Comparison of ENCODE assay signal across 1 cellular context in the genomic region with DNA sequence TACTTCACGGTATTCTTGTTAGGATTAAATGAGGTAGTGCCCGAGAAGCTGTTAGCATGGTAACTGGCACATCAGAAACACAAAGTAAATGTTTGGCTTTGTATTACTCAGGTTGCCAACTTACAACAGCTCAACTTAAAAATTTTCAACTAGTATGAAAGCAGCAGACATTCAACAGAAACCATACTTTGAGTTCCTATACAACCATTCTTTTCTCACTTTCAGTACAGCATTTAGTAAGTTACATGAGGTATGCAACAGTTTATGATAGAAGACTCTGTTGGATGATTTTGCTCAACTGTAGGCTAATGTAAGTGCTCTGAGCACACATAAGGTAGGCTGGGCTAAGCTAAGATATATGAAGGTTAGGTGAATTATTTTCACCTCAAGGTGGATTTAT.
TF ChIP-seq lines count a peak whose summit lies in the region.

No MANE protein-coding gene starts in this region.

TF ChIP-seq in GM12878, 131 proteins besides CTCF, POLR2A, EP300 and RAD21:
- TF ChIP-seq HDAC6 (IDR thresholded peaks at IDR 0.05; ENCODE audit: unreplicated experiment) = no peak
- no peak for TF ChIP-seq HCFC1 (IDR thresholded peaks at IDR 0.05; ENCODE audit: low read length)
- no peak for TF ChIP-seq SP1 (IDR thresholded peaks at IDR 0.05; ENCODE audit: low read depth, low read length)
- TF ChIP-seq, protein P1, sequence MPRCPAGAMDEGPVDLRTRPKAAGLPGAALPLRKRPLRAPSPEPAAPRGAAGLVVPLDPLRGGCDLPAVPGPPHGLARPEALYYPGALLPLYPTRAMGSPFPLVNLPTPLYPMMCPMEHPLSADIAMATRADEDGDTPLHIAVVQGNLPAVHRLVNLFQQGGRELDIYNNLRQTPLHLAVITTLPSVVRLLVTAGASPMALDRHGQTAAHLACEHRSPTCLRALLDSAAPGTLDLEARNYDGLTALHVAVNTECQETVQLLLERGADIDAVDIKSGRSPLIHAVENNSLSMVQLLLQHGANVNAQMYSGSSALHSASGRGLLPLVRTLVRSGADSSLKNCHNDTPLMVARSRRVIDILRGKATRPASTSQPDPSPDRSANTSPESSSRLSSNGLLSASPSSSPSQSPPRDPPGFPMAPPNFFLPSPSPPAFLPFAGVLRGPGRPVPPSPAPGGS (IDR thresholded peaks at IDR 0.05; ENCODE audit: borderline replicate concordance, insufficient read depth, low read depth, low read length, poor library complexity, severe bottlenecking) = no peak
- TF ChIP-seq EED (IDR thresholded peaks at IDR 0.05; ENCODE audit: low read depth) = no peak
- TF ChIP-seq ZSCAN29 (IDR thresholded peaks at IDR 0.05) = no peak
- TF ChIP-seq ZNF622 (IDR thresholded peaks at IDR 0.05) = no peak
- TF ChIP-seq BHLHE40 (IDR thresholded peaks at IDR 0.05; ENCODE audit: borderline replicate concordance in 1 of 2, low read depth in 2 of 2, low read length in 1 of 2) = no peak
- no peak for TF ChIP-seq SMC3 (IDR thresholded peaks at IDR 0.05; ENCODE audit: borderline replicate concordance, low read length)
- no peak for TF ChIP-seq SMARCA5 (IDR thresholded peaks at IDR 0.05)
- TF ChIP-seq RELA (IDR thresholded peaks at IDR 0.05; ENCODE audit: borderline replicate concordance, partially characterized antibody) = no peak
- no peak for TF ChIP-seq BRCA1 (IDR thresholded peaks at IDR 0.05; ENCODE audit: low read depth, low read length)
- TF ChIP-seq BCLAF1 (IDR thresholded peaks at IDR 0.05) = no peak
- TF ChIP-seq SIX5 (IDR thresholded peaks at IDR 0.05; ENCODE audit: low read depth, low read length, severe bottlenecking) = no peak
- no peak for TF ChIP-seq STAT1 (conservative IDR thresholded peaks at IDR 0.05)
- no peak for TF ChIP-seq NRF1 (conservative IDR thresholded peaks at IDR 0.05; ENCODE audit: low read depth, low read length)
- TF ChIP-seq YY1 (IDR thresholded peaks at IDR 0.05; ENCODE audit: low read depth, low read length) = no peak
